ENCODE assay signal across 8 cellular contexts in genomic region chr18:21611401-21612124, GRCh38. TPM values are rescaled to one million over a fixed set of nuclear protein-coding genes. Genes with fewer than 3 reads are reported as not detected.
DNase-seq lines count a peak whose midpoint lies in the region; ATAC-seq, FAIRE-seq and TF ChIP-seq lines count a peak whose summit lies in the region.
"Not testable (repeated sequence)": the region's sequence is repeated elsewhere in the genome, so short reads cannot be mapped to it uniquely, and the experiment has no call there.

No MANE protein-coding gene starts in this region.

- H3K4me3 ChIP-seq in AG04449 (ENCODE audit: low read depth, low read length) (peak overlapping the region; percentile 94), K562 (peak overlapping the region; percentile 67), fibroblast of the aortic adventitia (ENCODE audit: low read depth, low read length) (peak overlapping the region; percentile 87), mononuclear cell (ENCODE audit: low read length) (peak overlapping the region; percentile 87), skin epidermis (peak overlapping the region; percentile 70 to 95 (median 74))
- H3K4me3 ChIP-seq in KMS-11 (IDR thresholded peaks at IDR 0.05; ENCODE audit: insufficient read depth, low read depth, low read length), result not testable (repeated sequence)

- peak overlapping the region; percentile 99 for H3K27ac Mint-ChIP-seq in T-helper 1 cell treated with Interleukin-12 subunit alpha and Interleukin-12 subunit beta and Interleukin-4 antibody, amounts not matched to agents 30 μg/mL and 1 μg/mL, for 36 hours

- peak overlapping the region; percentile 75; the same call in 1 of the 2 replicates for H2AFZ ChIP-seq in KMS-11 (ENCODE audit: low read depth)
- peak overlapping the region; percentile 95 for H2AFZ ChIP-seq in K562 (ENCODE audit: low read depth, low read length)

- POLR2A ChIA-PET in AG04449 (lab: Yijun Ruan, JAX), result interaction anchor here (0.6 to 2.7 kb wide), 2 partner anchors 11 to 29 kb away, joined by 3 to 13 read pairs; partner anchors contain the start of gene ESCO1
- POLR2A ChIA-PET in K562 (lab: Yijun Ruan, JAX), result interaction anchor here (1.0 to 2.5 kb wide), 8 partner anchors 9 to 92 kb away, joined by 3 to 31 read pairs (median 3); partner anchors contain the start of gene ESCO1

- not testable (repeated sequence) for H3K9ac ChIP-seq in KMS-11
- peak overlapping the region; percentile 95 to 100 for H3K9ac ChIP-seq in K562 (ENCODE audit: insufficient read depth in 1 of 2, low read depth in 2 of 2, low read length in 2 of 2)

- CTCF ChIA-PET in AG04449 (lab: Yijun Ruan, JAX), result interaction anchor here (0.8 to 7.1 kb wide), 19 partner anchors 8 to 219 kb away, joined by 3 to 104 read pairs (median 3); partner anchors contain the start of gene ESCO1
- CTCF ChIA-PET in K562 (lab: Yijun Ruan, JAX; ENCODE audit: low intra/inter-chr PET ratio), result interaction anchor here (0.6 kb wide), 1 partner anchor 172 kb away, joined by 3 read pairs; no protein-coding TSS in a partner anchor

- 66% methylated on average over 24 of the region's 30 CpGs for WGBS in K562 (ENCODE audit: insufficient coverage, low coverage, missing lambda C conversion rate)

- in situ Hi-C loops in K562 (cut with MboI), result not testable (repeated sequence)

- H3K4me1 ChIP-seq in KMS-11 (ENCODE audit: low read depth, poor library complexity, severe bottlenecking) (peaks cover 24% of the 10 kb centered on the region), K562 (replicated peaks in 1 of 2; ENCODE audit: control insufficient read depth in 2 of 2, insufficient read depth in 2 of 2, low read length in 2 of 2) (peaks cover 7 to 10% of the 10 kb centered on the region in 2 experiments; a peak in 3 of 5 replicates), mononuclear cell (ENCODE audit: insufficient read depth, low read length) (peaks cover 22% of the 10 kb centered on the region)

- TF ChIP-seq RAD21 in K562 (CRISPR knock-in tag; conservative IDR thresholded peaks at IDR 0.05 in 1 of 2, IDR thresholded peaks at IDR 0.05 in 1 of 2), result not testable (repeated sequence)

- peaks cover 45% of the 10 kb centered on the region for H3K79me2 ChIP-seq in KMS-11 (ENCODE audit: insufficient read depth, low read depth)
- peaks cover 45% of the 10 kb centered on the region for H3K79me2 ChIP-seq in K562 (ENCODE audit: control insufficient read depth, insufficient read depth, low read length)

- H3K9me3 Mint-ChIP-seq in T-helper 1 cell treated with Interleukin-12 subunit alpha and Interleukin-12 subunit beta and Interleukin-4 antibody, amounts not matched to agents 30 μg/mL and 1 μg/mL, for 36 hours, result not testable (repeated sequence)

- H4K20me1 ChIP-seq in KMS-11 (ENCODE audit: insufficient read depth), result peaks cover 14% of the 10 kb centered on the region; the same call in 1 of the 2 replicates
- not testable (repeated sequence) for H4K20me1 ChIP-seq in K562 (replicated peaks; ENCODE audit: control insufficient read depth, insufficient read depth, low read length)

- intact Hi-C loops in K562 (cut with micrococcal nuclease), result loop anchor here (5.0 to 10.0 kb wide), 3 partner anchors 91 to 243 kb away; partner anchors contain the start of genes ABHD3 and MIB1

- not testable (repeated sequence) for DNase-seq in AG04449 (ENCODE audit: low read depth, low spot score); K562 (ENCODE audit: extremely low read depth in 1 of 4, low spot score in 3 of 4); fibroblast of the aortic adventitia (ENCODE audit: low read depth)

- peak; percentile 1 for ATAC-seq in GM19351 (IDR thresholded peaks at IDR 0.05; ENCODE audit: unreplicated experiment)
- not testable (repeated sequence) for ATAC-seq in K562

- not testable (repeated sequence) for BruUV-seq in K562 (replicated peaks; lab: Mats Ljungman, UMichigan)

- not testable (repeated sequence) for H3K27me3 Mint-ChIP-seq in T-helper 1 cell treated with Interleukin-12 subunit alpha and Interleukin-12 subunit beta and Interleukin-4 antibody, amounts not matched to agents 30 μg/mL and 1 μg/mL, for 36 hours (ENCODE audit: low read depth)

- TF ChIP-seq EP300 in K562 (IDR thresholded peaks at IDR 0.05; ENCODE audit: low read length), result not testable (repeated sequence)

- H3K9me3 ChIP-seq in K562 (replicated peaks; ENCODE audit: control insufficient read depth, insufficient read depth, low read depth, low read length); mononuclear cell (ENCODE audit: low read depth, low read length): not testable (repeated sequence)

- peak overlapping the region; percentile 98 for H3K4me3 Mint-ChIP-seq in T-helper 1 cell treated with Interleukin-12 subunit alpha and Interleukin-12 subunit beta and Interleukin-4 antibody, amounts not matched to agents 30 μg/mL and 1 μg/mL, for 36 hours

- H3K9me1 ChIP-seq in K562 (ENCODE audit: control insufficient read depth, insufficient read depth, low read length), result not testable (repeated sequence)

- H3K36me3 ChIP-seq in KMS-11 (ENCODE audit: insufficient read depth), result peaks cover 14% of the 10 kb centered on the region; the same call in 1 of the 2 replicates
- H3K36me3 ChIP-seq in K562 (ENCODE audit: control insufficient read depth, insufficient read depth, low read length), result peaks cover 23% of the 10 kb centered on the region

- H3K27ac ChIP-seq in KMS-11 (peak overlapping the region; percentile 97; the same call in 1 of the 2 replicates), K562 (ENCODE audit: extremely low read depth, low read depth, low read length) (peak overlapping the region; percentile 94; the same call in 1 of the 3 replicates), skin epidermis (peak overlapping the region in 19 of 21 experiments; percentile 13 to 93 (median 89))

- not testable (repeated sequence) for TF ChIP-seq POLR2A in K562 (conservative IDR thresholded peaks at IDR 0.05)

- H3K4me2 ChIP-seq in KMS-11 (peak overlapping the region; percentile 26; the same call in 1 of the 2 replicates), K562 (ENCODE audit: insufficient read depth, low read length) (peak overlapping the region; percentile 84)

- peaks cover 11% of the 10 kb centered on the region for H3K36me3 Mint-ChIP-seq in T-helper 1 cell treated with Interleukin-12 subunit alpha and Interleukin-12 subunit beta and Interleukin-4 antibody, amounts not matched to agents 30 μg/mL and 1 μg/mL, for 36 hours (ENCODE audit: low read depth)

- peaks cover 15% of the 10 kb centered on the region for H3K4me1 Mint-ChIP-seq in T-helper 1 cell treated with Interleukin-12 subunit alpha and Interleukin-12 subunit beta and Interleukin-4 antibody, amounts not matched to agents 30 μg/mL and 1 μg/mL, for 36 hours (ENCODE audit: low read depth)

- TF ChIP-seq CTCF in AG04449 (IDR thresholded peaks at IDR 0.05; ENCODE audit: insufficient read depth, low read length, missing control alignments); KMS-11 (conservative IDR thresholded peaks at IDR 0.05; ENCODE audit: low read depth, low read length); K562 (IDR thresholded peaks at IDR 0.05 in 2 of 3, conservative IDR thresholded peaks at IDR 0.05 in 1 of 3; ENCODE audit: insufficient read depth in 2 of 3, low read depth in 1 of 3, low read length in 3 of 3); fibroblast of the aortic adventitia (IDR thresholded peaks at IDR 0.05; ENCODE audit: insufficient read depth, low read length): not testable (repeated sequence)

- not testable (repeated sequence) for FAIRE-seq in K562 (lab: Jason Lieb, UNC)

- not testable (repeated sequence) for H3K27me3 ChIP-seq in KMS-11 (ENCODE audit: insufficient read depth, low read depth); K562 (ENCODE audit: control insufficient read depth in 2 of 2, insufficient read depth in 2 of 2, low read length in 2 of 2); mononuclear cell (ENCODE audit: insufficient read depth, low read length)

RNA-seq across cellular contexts. Expression of gene SNRPD1, which starts 0.6 kb away (rescaled TPM):
- total RNA-seq in K562 (2011; cell fraction: chromatin; rRNA removed; ENCODE audit: low replicate concordance), result 10.6 and 18.6 TPM in 2 replicates
- 11.3 and 12.9 TPM in 2 replicates for total RNA-seq in K562 (2011; cell fraction: nucleolus; rRNA removed)
- 17.5 and 29.5 TPM in 2 replicates for total RNA-seq in K562 (2011; cell fraction: nucleoplasm; rRNA removed)
- total RNA-seq in K562 (2014; rRNA removed) (213 and 217 TPM in 2 replicates), K562 (2014; rRNA removed; fragmentation: Illumina TruSeq; extraction: Trizol) (340 and 396 TPM in 2 replicates), K562 (2015; rRNA removed; fragmentation: Illumina TruSeq; extraction: Trizol) (296 and 350 TPM in 2 replicates), K562 (2021) (179 and 186 TPM in 2 replicates), fibroblast of the aortic adventitia (ENCODE audit: low replicate concordance) (15.1 and 78.2 TPM in 2 replicates), mononuclear cell (7.1 TPM)
- polyA plus RNA-seq in K562 (2011; rRNA removed) (173 and 230 TPM in 2 replicates), K562 (2014; fragmentation: Illumina TruSeq; extraction: Trizol) (231 and 284 TPM in 2 replicates), K562 (2014; fragmentation: Nextera tagmentation; extraction: Ambion mirVana) (1,000 to 10,000 TPM in 1 of 2 experiments, 100 to 1,000 TPM in 1; 960 to 1,063 TPM), K562 (2014; rRNA removed) (285 and 313 TPM in 2 replicates)
- polyA plus RNA-seq in K562 (2011; cell fraction: cytosol; rRNA removed), result 34.2 and 93.4 TPM in 2 replicates
- 7.3 and 10.7 TPM in 2 replicates for polyA plus RNA-seq in K562 (2011; cell fraction: nucleus; rRNA removed)
- polyA plus RNA-seq in K562 (2012), result 86.4 and 150 TPM in 2 replicates
- polyA minus RNA-seq in K562 (2011; rRNA and poly(A)+ RNA removed), result 76.9 and 95.2 TPM in 2 replicates
- 45.0 and 45.5 TPM in 2 replicates for polyA minus RNA-seq in K562 (2011; cell fraction: cytosol; rRNA and poly(A)+ RNA removed)
- polyA minus RNA-seq in K562 (2011; cell fraction: nucleus; rRNA and poly(A)+ RNA removed), result 7.0 and 18.4 TPM in 2 replicates

RNA-seq across cellular contexts. Expression of gene ESCO1, which starts 11.1 kb away (rescaled TPM):
- 13.8 and 37.5 TPM in 2 replicates for total RNA-seq in K562 (2011; cell fraction: chromatin; rRNA removed; ENCODE audit: low replicate concordance)
- 11.3 and 14.6 TPM in 2 replicates for total RNA-seq in K562 (2011; cell fraction: nucleolus; rRNA removed)
- total RNA-seq in K562 (2011; cell fraction: nucleoplasm; rRNA removed), result 17.2 and 25.9 TPM in 2 replicates
- 17.1 and 19.8 TPM in 2 replicates for total RNA-seq in K562 (2014; rRNA removed)
- total RNA-seq in K562 (2014; rRNA removed; fragmentation: Illumina TruSeq; extraction: Trizol), result 29.9 and 34.5 TPM in 2 replicates
- total RNA-seq in K562 (2015; rRNA removed; fragmentation: Illumina TruSeq; extraction: Trizol), result 26.7 and 31.3 TPM in 2 replicates
- 19.6 TPM in 2 replicates for total RNA-seq in K562 (2021)
- polyA plus RNA-seq in K562 (2011; rRNA removed), result 12.4 and 15.0 TPM in 2 replicates
- polyA plus RNA-seq in K562 (2011; cell fraction: cytosol; rRNA removed), result 2.7 and 5.3 TPM in 2 replicates
- polyA plus RNA-seq in K562 (2011; cell fraction: nucleus; rRNA removed), result 9.9 and 11.7 TPM in 2 replicates
- polyA plus RNA-seq in K562 (2012), result 14.2 and 18.1 TPM in 2 replicates
- 20.5 and 24.1 TPM in 2 replicates for polyA plus RNA-seq in K562 (2014; fragmentation: Illumina TruSeq; extraction: Trizol)
- polyA plus RNA-seq in K562 (2014; fragmentation: Nextera tagmentation; extraction: Ambion mirVana), result 10 to 100 TPM; 15.6 to 22.6 TPM
- polyA plus RNA-seq in K562 (2014; rRNA removed), result 15.7 and 16.7 TPM in 2 replicates
- 20.8 and 29.1 TPM in 2 replicates for polyA minus RNA-seq in K562 (2011; rRNA and poly(A)+ RNA removed)
- polyA minus RNA-seq in K562 (2011; cell fraction: cytosol; rRNA and poly(A)+ RNA removed), result 12.1 and 12.5 TPM in 2 replicates
- polyA minus RNA-seq in K562 (2011; cell fraction: nucleus; rRNA and poly(A)+ RNA removed), result 8.5 and 18.5 TPM in 2 replicates
- total RNA-seq in fibroblast of the aortic adventitia (ENCODE audit: low replicate concordance), result 15.6 and 26.0 TPM in 2 replicates
- 38.0 TPM for total RNA-seq in mononuclear cell
